10 cellular contexts compared by ENCODE assay signal in the genomic region with DNA sequence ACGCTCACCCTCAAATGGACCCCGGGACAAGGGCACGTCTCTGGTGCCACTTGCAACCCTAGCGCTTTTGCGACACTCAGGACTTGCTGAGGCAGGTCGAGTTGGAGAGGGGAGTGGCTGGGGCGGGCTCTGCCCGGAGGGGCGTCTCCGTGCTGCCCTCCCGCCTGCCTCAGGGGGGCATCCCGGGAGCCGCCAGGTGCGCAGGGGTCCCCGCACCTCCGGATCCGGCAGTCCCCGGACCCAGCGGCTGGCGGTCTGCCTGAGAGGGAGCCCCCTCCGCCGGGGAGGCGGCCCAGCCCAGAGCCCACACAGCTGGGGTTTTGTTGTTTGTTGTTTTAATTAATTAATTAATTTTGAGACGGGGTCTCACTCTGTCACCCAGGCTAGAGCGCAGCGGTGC. TPM values are rescaled to one million over a fixed set of nuclear protein-coding genes. Genes with fewer than 3 reads are reported as not detected.
DNase-seq lines count a peak whose midpoint lies in the region; ATAC-seq and TF ChIP-seq lines count a peak whose summit lies in the region.
"Had no signal": no experiment of that assay in that cellular context is flagged by ENCODE, and none has a peak within 500 bp of the region (broad histone marks: within the 10 kb centered on the region; RNA-seq: fewer than 3 reads in every experiment).

A gene (minus strand): TSS at position 71 of the 400 bp plus-strand sequence. CDS start 820 bp downstream, outside the sequence.

- no peaks in the 10 kb centered on the region for H3K79me2 ChIP-seq in hepatocyte

- no TSS peak for BruUV-seq in Panc1 (replicated peaks; lab: Mats Ljungman, UMichigan)

- no peaks in the 10 kb centered on the region for H3K36me3 ChIP-seq in Panc1 (ENCODE audit: control insufficient read depth, insufficient read depth, low read length)
- H3K36me3 ChIP-seq in hepatocyte (replicated peaks; ENCODE audit: insufficient read depth, low read depth), result no peaks in the 10 kb centered on the region

- peak within 1 kb of the TSS; percentile 71 for H3K4me2 ChIP-seq in hepatocyte

- ATAC-seq in Panc1, result 0 out of 2 replicates have a peak, but pooled peaks have one; percentile 32
- ATAC-seq in HG03045 (IDR thresholded peaks at IDR 0.05; ENCODE audit: unreplicated experiment), result no peak

- H3K9me2 ChIP-seq in hepatocyte (replicated peaks; ENCODE audit: insufficient read depth), result no peaks in the 10 kb centered on the region

- H3K9me3 ChIP-seq in Panc1 (ENCODE audit: control insufficient read depth, insufficient read depth, low read depth, low read length), result no peaks in the 10 kb centered on the region
- no peaks in the 10 kb centered on the region for H3K9me3 ChIP-seq in hepatocyte (ENCODE audit: low read depth)

- DNase-seq in GM12864 (ENCODE audit: low read depth) (no peak), Panc1 (ENCODE audit: low read depth, low spot score) (no peak), hepatocyte (ENCODE audit: low spot score) (no peak), NCI-H774 (lab: John Stamatoyannopoulos, UW) (no peak)
- no peak for DNase-seq in stimulated activated CD4-positive, alpha-beta T cell treated with anti-CD3 and anti-CD28 coated beads, Interleukin-2, amount 100 ng/mL, for 48 hours
- no peak for DNase-seq in activated T-cell treated with anti-CD3 and anti-CD28 coated beads, Interleukin-2, amount 50 U/mL, for 1 hour
- DNase-seq: NCI-H524 treated with DMSO at 0.1 percent for 48 hours had no signal

- no peak for TF ChIP-seq CTCF in GM12864 (IDR thresholded peaks at IDR 0.05; ENCODE audit: low read depth, low read length, missing control alignments)
- TF ChIP-seq CTCF in Panc1 (IDR thresholded peaks at IDR 0.05), result no peak
- no peak for TF ChIP-seq CTCF in hepatocyte (IDR thresholded peaks at IDR 0.05; ENCODE audit: poor library complexity)

- peak within 1 kb of the TSS; percentile 27 for H3K4me3 ChIP-seq in GM12864 (ENCODE audit: low read depth, low read length)
- peak within 1 kb of the TSS; percentile 42 to 57 for H3K4me3 ChIP-seq in Panc1 (ENCODE audit: low read depth in 2 of 2, low read length in 2 of 2)
- H3K4me3 ChIP-seq in hepatocyte, result no peak within 1 kb of the TSS
- peak within 1 kb of the TSS; percentile 3 to 45 (median 22) for H3K4me3 ChIP-seq in skin epidermis

- POLR2A ChIA-PET in Panc1 (lab: Charles Lee), result no interaction called here

- H3K27ac ChIP-seq in Panc1 (ENCODE audit: low read length), result no peak within 1 kb of the TSS
- H3K27ac ChIP-seq in hepatocyte, result no peak within 1 kb of the TSS
- peak within 1 kb of the TSS in 4 of 21 experiments; percentile 2 to 71 (median 58) for H3K27ac ChIP-seq in skin epidermis

- in situ Hi-C loops in Panc1 (cut with HindIII; ENCODE audit: low pct_unique_long_range_greater_than_20kb, low sequenced_read_pairs), result no loop called here

- CTCF ChIA-PET in Panc1 (lab: Charles Lee), result interaction anchor here (0.6 to 0.7 kb wide), 2 partner anchors 28 to 43 kb away, joined by 3 read pairs; no protein-coding TSS in a partner anchor

- H3K27me3 ChIP-seq in Panc1 (ENCODE audit: control insufficient read depth, insufficient read depth, low read length) (no peaks in the 10 kb centered on the region), hepatocyte (peaks cover 12% of the 10 kb centered on the region)

- H2AFZ ChIP-seq in hepatocyte, result no peak within 1 kb of the TSS

- intact Hi-C loops in Panc1 (cut with micrococcal nuclease; ENCODE audit: unreplicated experiment), result no loop called here

- WGBS in hepatocyte (ENCODE audit: low lambda C conversion rate, missing lambda C conversion rate), result 19% methylated on average over 23 of the region's 26 CpGs

- H3K4me1 ChIP-seq in Panc1 (ENCODE audit: control insufficient read depth, insufficient read depth, low read length) (no peaks in the 10 kb centered on the region), hepatocyte (ENCODE audit: insufficient read depth) (peaks cover 4% of the 10 kb centered on the region)

- H4K20me1 ChIP-seq in hepatocyte (ENCODE audit: insufficient read depth, poor library complexity, severe bottlenecking), result no peaks in the 10 kb centered on the region

RNA-seq across cellular contexts. Expression of the gene that starts here (rescaled TPM):
- 0.54 TPM for total RNA-seq in Panc1 (2021; ENCODE audit: unreplicated experiment)
- polyA plus RNA-seq in Panc1 (2012; ENCODE audit: insufficient read length), result 1.2 TPM
- 0.13 TPM in 1 of 2 replicates, not detected in the other for total RNA-seq in hepatocyte
- 0.16 TPM in 1 of 2 replicates, not detected in the other for polyA plus RNA-seq in hepatocyte
- polyA plus RNA-seq: naive thymus-derived CD8-positive, alpha-beta T cell had no signal
